Comparison of ENCODE assay signal across 29 cellular contexts in genomic region chr2:29146197-29146596, GRCh38.
"Had no signal": no experiment of that assay in that cellular context is flagged by ENCODE, and none has a peak within 500 bp of the region (broad histone marks: within the 10 kb centered on the region; RNA-seq: fewer than 3 reads in every experiment).

No MANE protein-coding gene starts in this region.

- H3K36me3 ChIP-seq: ovary had no signal

- H3K4me1 ChIP-seq: esophagus muscularis mucosa, foreskin keratinocyte, lower lobe of right lung, psoas muscle, suprapubic skin, transverse colon, upper lobe of right lung, vagina had no signal

- FAIRE-seq: endothelial cell of umbilical vein had no signal

- DNase-seq: dermis blood vessel endothelial cell; effector memory CD4-positive, alpha-beta T cell; foreskin keratinocyte; glutamatergic neuron; hypothalamus; immature natural killer cell; islet precursor cell; left ventricle myocardium superior; lower lobe of right lung; natural killer cell; occipital lobe; ovary; posterior cingulate gyrus; psoas muscle; right cardiac atrium; stimulated activated CD4-positive, alpha-beta T cell treated with anti-CD3 and anti-CD28 coated beads, Interleukin-12 subunit alpha, Interleukin-12 subunit beta, amount 100 ng/mL, for 4 hours; stimulated activated CD4-positive, alpha-beta T cell treated with anti-CD3 and anti-CD28 coated beads, Interleukin-1b, Interleukin-23, amount 100 ng/mL, for 48 hours; stimulated activated CD4-positive, alpha-beta T cell treated with anti-CD3 and anti-CD28 coated beads, Interleukin-4, amount 100 ng/mL, for 1 hour; stimulated activated CD8-positive, alpha-beta memory T cell treated with anti-CD3 and anti-CD28 coated beads, Interleukin-4, amount 100 ng/mL, for 48 hours; stimulated activated naive CD4-positive, alpha-beta T cell; stimulated activated naive CD8-positive, alpha-beta T cell treated with anti-CD3 and anti-CD28 coated beads, Interleukin-15, amount 100 ng/mL, for 72 hours; transverse colon; upper lobe of right lung had no signal

- H3K4me3 ChIP-seq: coronary artery, esophagus muscularis mucosa, lower lobe of right lung, ovary, psoas muscle, skin epidermis, suprapubic skin, transverse colon, upper lobe of right lung, vagina had no signal

- H3K27ac ChIP-seq: coronary artery, esophagus muscularis mucosa, foreskin keratinocyte, lower lobe of right lung, ovary, psoas muscle, skin epidermis, suprapubic skin, transverse colon, upper lobe of right lung, vagina had no signal

- ATAC-seq: foreskin keratinocyte; left ventricle myocardium superior; lower lobe of right lung; natural killer cell; psoas muscle; right cardiac atrium; stimulated activated naive CD8-positive, alpha-beta T cell treated with anti-CD3 and anti-CD28 coated beads, Interleukin-15, amount 100 ng/mL, for 72 hours; upper lobe of right lung had no signal

- H3K27me3 ChIP-seq: esophagus muscularis mucosa, foreskin keratinocyte, ovary, suprapubic skin, transverse colon, upper lobe of right lung, vagina had no signal

- H3K9me3 ChIP-seq: esophagus muscularis mucosa, lower lobe of right lung, ovary, psoas muscle, suprapubic skin, transverse colon, upper lobe of right lung, vagina had no signal
